32 cellular contexts compared by ENCODE assay signal in genomic region chr6:92130944-92131343, GRCh38.
DNase-seq lines count a peak whose midpoint lies in the region; ATAC-seq, FAIRE-seq and TF ChIP-seq lines count a peak whose summit lies in the region.
"Had no signal": no experiment of that assay in that cellular context is flagged by ENCODE, and none has a peak within 500 bp of the region (broad histone marks: within the 10 kb centered on the region; RNA-seq: fewer than 3 reads in every experiment).

No MANE protein-coding gene starts in this region.

- H3K4me1 ChIP-seq in RWPE2 (ENCODE audit: insufficient read depth, poor library complexity, severe bottlenecking) (peaks cover 50% of the 10 kb centered on the region), GM12878 (ENCODE audit: control insufficient read depth, insufficient read depth, low read length) (no peaks in the 10 kb centered on the region)
- H3K4me1 ChIP-seq: A549, BE2C, BLaER1 had no signal

- no TSS peak for BruUV-seq in GM12878 (replicated peaks; lab: Mats Ljungman, UMichigan)

- H3K27ac ChIP-seq in RWPE2 (ENCODE audit: poor library complexity, severe bottlenecking) (peak overlapping the region; percentile 97), GM12878 (ENCODE audit: control insufficient read depth, insufficient read depth) (no peak overlapping the region)
- H3K27ac ChIP-seq: 22Rv1; A549; BLaER1; BLaER1 treated with 17β-estradiol and CSF1 and Interleukin-3, amounts not matched to agents 10 nM and 100 nM; C4-2B had no signal

- H3K4me3 ChIP-seq in RWPE2 (ENCODE audit: severe bottlenecking) (no peak overlapping the region), GM12878 (no peak overlapping the region)
- H3K4me3 ChIP-seq: A549; BLaER1; BLaER1 treated with 17β-estradiol and CSF1 and Interleukin-3, amounts not matched to agents 10 nM and 100 nM had no signal

- H3K36me3 ChIP-seq in RWPE2 (ENCODE audit: low read depth), result no peaks in the 10 kb centered on the region
- no peaks in the 10 kb centered on the region for H3K36me3 ChIP-seq in GM12878 (ENCODE audit: control insufficient read depth in 2 of 2, insufficient read depth in 2 of 2, low read length in 1 of 2)
- H3K36me3 ChIP-seq: BE2C; BLaER1; BLaER1 treated with 17β-estradiol and CSF1 and Interleukin-3, amounts not matched to agents 10 nM and 100 nM had no signal

- CTCF ChIA-PET in GM12878 (lab: Yijun Ruan, JAX) (interaction anchor here (1.1 kb wide), 1 partner anchor 9 kb away, joined by 5 read pairs; no protein-coding TSS in a partner anchor), T-cell (lab: Charles Lee) (no interaction called here)

- POLR2A ChIA-PET in GM12878 (lab: Charles Lee) (no interaction called here), T-cell (lab: Charles Lee) (no interaction called here)

- no peak for DNase-seq in RWPE2 (ENCODE audit: low spot score)
- no peak for DNase-seq in GM12878 (ENCODE audit: low read depth, low spot score)
- DNase-seq in T-cell, result no peak
- DNase-seq in glomerular visceral epithelial cell (ENCODE audit: extremely low spot score), result no peak
- DNase-seq: 8988T; ACHN; AML-193; BE2C; C1 segment of cervical spinal cord; Caco-2; Calu3; CD4-positive, alpha-beta memory T cell; CD4-positive, alpha-beta T cell; CD4-positive, CD25-positive, alpha-beta regulatory T cell; CD8-positive, alpha-beta memory T cell; CD8-positive, alpha-beta T cell; COR-L47; DMS 273 treated with DMSO at 0.1 percent for 48 hours; DMS153; DMS53; DMS79; DMS79 treated with DMSO at 0.1 percent for 48 hours; DND-41; EL had no signal

- H3K9me3 Mint-ChIP-seq in T-cell, result peaks cover 7 to 23% (median 16%) of the 10 kb centered on the region in 3 donors

- H2AFZ ChIP-seq in GM12878 (ENCODE audit: control insufficient read depth, low read depth, low read length), result no peak overlapping the region

- no peaks in the 10 kb centered on the region for H3K27me3 ChIP-seq in RWPE2 (ENCODE audit: insufficient read depth, poor library complexity, severe bottlenecking)
- no peaks in the 10 kb centered on the region for H3K27me3 ChIP-seq in GM12878 (replicated peaks in 1 of 2; ENCODE audit: control insufficient read depth in 2 of 2, insufficient read depth in 2 of 2, low read length in 1 of 2)
- H3K27me3 ChIP-seq: BE2C; BLaER1; BLaER1 treated with 17β-estradiol and CSF1 and Interleukin-3, amounts not matched to agents 10 nM and 100 nM had no signal

- FAIRE-seq in GM12878 (lab: Jason Lieb, UNC), result no peak
- FAIRE-seq: A549, D721Med had no signal

- TF ChIP-seq CTCF in RWPE2 (IDR thresholded peaks at IDR 0.05; ENCODE audit: poor library complexity, severe bottlenecking) (no peak), GM12878 (IDR thresholded peaks at IDR 0.05 in 2 of 3, conservative IDR thresholded peaks at IDR 0.05 in 1 of 3; ENCODE audit: control insufficient read depth in 2 of 3, extremely low read depth in 1 of 3, insufficient read depth in 1 of 3, low read depth in 3 of 3, low read length in 3 of 3) (no peak; a peak in 1 of 6 replicates)

- no peak overlapping the region for H3K27ac Mint-ChIP-seq in T-cell
- H3K27ac Mint-ChIP-seq: B cell; CD14-positive monocyte; CD4-positive, alpha-beta memory T cell; CD4-positive, alpha-beta T cell; CD4-positive, CD25-positive, alpha-beta regulatory T cell; CD8-positive, alpha-beta memory T cell; CD8-positive, alpha-beta T cell had no signal

- SMC1A ChIA-PET in GM12878 (lab: Charles Lee; ENCODE audit: uncharacterized antibody, unreplicated experiment), result interaction anchor here (0.7 to 1.0 kb wide), 3 partner anchors 10 to 231 kb away, joined by 3 to 4 read pairs (median 4); no protein-coding TSS in a partner anchor

- no peaks in the 10 kb centered on the region for H3K27me3 Mint-ChIP-seq in T-cell
- H3K27me3 Mint-ChIP-seq: B cell; CD4-positive, alpha-beta memory T cell; CD4-positive, alpha-beta T cell; CD4-positive, CD25-positive, alpha-beta regulatory T cell; CD8-positive, alpha-beta memory T cell had no signal

- intact Hi-C loops in GM12878 (cut with micrococcal nuclease; ENCODE audit: unreplicated experiment), result no loop called here

- in situ Hi-C loops in GM12878 (cut with MboI), result no loop called here

- no peaks in the 10 kb centered on the region for H3K79me2 ChIP-seq in GM12878 (ENCODE audit: control insufficient read depth, insufficient read depth, low read length)

- no peaks in the 10 kb centered on the region for H3K9me3 ChIP-seq in RWPE2 (ENCODE audit: severe bottlenecking)
- H3K9me3 ChIP-seq in GM12878 (replicated peaks; ENCODE audit: control insufficient read depth, insufficient read depth, low read length), result no peaks in the 10 kb centered on the region
- H3K9me3 ChIP-seq: A549; BE2C; BLaER1; BLaER1 treated with 17β-estradiol and CSF1 and Interleukin-3, amounts not matched to agents 10 nM and 100 nM; Caco-2 had no signal

- no peaks in the 10 kb centered on the region for H4K20me1 ChIP-seq in GM12878 (ENCODE audit: control insufficient read depth, insufficient read depth)
- H4K20me1 ChIP-seq: BLaER1; BLaER1 treated with 17β-estradiol and CSF1 and Interleukin-3, amounts not matched to agents 10 nM and 100 nM had no signal

- no peaks in the 10 kb centered on the region for H3K36me3 Mint-ChIP-seq in T-cell
- H3K36me3 Mint-ChIP-seq: CD14-positive monocyte; CD4-positive, alpha-beta memory T cell; CD4-positive, CD25-positive, alpha-beta regulatory T cell; CD8-positive, alpha-beta memory T cell; CD8-positive, alpha-beta T cell had no signal

- no peak overlapping the region for H3K9ac ChIP-seq in GM12878 (ENCODE audit: control insufficient read depth, insufficient read depth, low read length)
- H3K9ac ChIP-seq: BLaER1; BLaER1 treated with 17β-estradiol and CSF1 and Interleukin-3, amounts not matched to agents 10 nM and 100 nM had no signal

- no peak for TF ChIP-seq RAD21 in GM12878 (IDR thresholded peaks at IDR 0.05; ENCODE audit: insufficient read depth, low read depth, low read length)

- no peak overlapping the region for H3K4me2 ChIP-seq in GM12878 (ENCODE audit: control insufficient read depth, insufficient read depth)
- H3K4me2 ChIP-seq: A549; BLaER1; BLaER1 treated with 17β-estradiol and CSF1 and Interleukin-3, amounts not matched to agents 10 nM and 100 nM had no signal

- WGBS in GM12878 (ENCODE audit: insufficient coverage, insufficient replicate concordance, low lambda C conversion rate, missing lambda C conversion rate), result 14% methylated on average over 2 of the region's 2 CpGs

- RAD21 ChIA-PET in GM12878 (lab: Charles Lee; ENCODE audit: unreplicated experiment), result interaction anchor here (0.8 to 1.3 kb wide), 3 partner anchors 11 to 241 kb away, joined by 3 to 5 read pairs (median 3); no protein-coding TSS in a partner anchor

- no peak for TF ChIP-seq POLR2A in GM12878 (IDR thresholded peaks at IDR 0.05; ENCODE audit: low read depth, low read length)

- ATAC-seq in RWPE2 (ENCODE audit: low read depth), result no peak
- peak; percentile 72 for ATAC-seq in GM12878
- no peak for ATAC-seq in T-cell (replicated peaks in 1 of 4)
- ATAC-seq: A549; CD8-positive, alpha-beta T cell had no signal

- H3K4me1 Mint-ChIP-seq in T-cell, result no peaks in the 10 kb centered on the region
- H3K4me1 Mint-ChIP-seq: B cell; CD4-positive, alpha-beta memory T cell; CD4-positive, CD25-positive, alpha-beta regulatory T cell; CD8-positive, alpha-beta memory T cell had no signal

- TF ChIP-seq EP300 in GM12878 (IDR thresholded peaks at IDR 0.05; ENCODE audit: borderline replicate concordance in 1 of 2, control insufficient read depth in 1 of 2, low read depth in 2 of 2, low read length in 2 of 2), result no peak; a peak in 1 of 4 replicates

- no peak overlapping the region for H3K4me3 Mint-ChIP-seq in T-cell
- H3K4me3 Mint-ChIP-seq: B cell; CD14-positive monocyte; CD4-positive, alpha-beta memory T cell; CD4-positive, alpha-beta T cell; CD4-positive, CD25-positive, alpha-beta regulatory T cell; CD8-positive, alpha-beta memory T cell; CD8-positive, alpha-beta T cell had no signal

TF ChIP-seq in GM12878, 131 proteins besides CTCF, POLR2A, EP300 and RAD21:
- TF ChIP-seq ZNF384 (IDR thresholded peaks at IDR 0.05; ENCODE audit: borderline replicate concordance, low read depth, low read length) (no peak), MTA2 (IDR thresholded peaks at IDR 0.05; ENCODE audit: low read depth) (peak; percentile 40; the same call in 1 of the 2 replicates), ATF7 (IDR thresholded peaks at IDR 0.05; ENCODE audit: low read depth) (peak; percentile 83), MYB (IDR thresholded peaks at IDR 0.05; ENCODE audit: borderline replicate concordance, low read depth, low read length) (no peak), ZBTB33 (IDR thresholded peaks at IDR 0.05) (no peak)
TF ChIP-seq in GM12878: peak in this region for 2.
